In genomic region chrX:15746651-15747050, GRCh38 we compare ENCODE assay signal across 7 cellular contexts. TPM values are rescaled to one million over a fixed set of nuclear protein-coding genes. Genes with fewer than 3 reads are reported as not detected.
DNase-seq lines count a peak whose midpoint lies in the region; ATAC-seq and TF ChIP-seq lines count a peak whose summit lies in the region.
"Not testable (repeated sequence)": the region's sequence is repeated elsewhere in the genome, so short reads cannot be mapped to it uniquely, and the experiment has no call there.

No MANE protein-coding gene starts in this region.

- peak overlapping the region; percentile 24 for H3K4me2 ChIP-seq in hepatocyte

- not testable (repeated sequence) for H3K9ac ChIP-seq in HUES48 (ENCODE audit: low read depth, low read length)

- H3K4me3 ChIP-seq in CD4-positive, alpha-beta memory T cell (ENCODE audit: low read length in 2 of 2); HUES48 (ENCODE audit: low read depth, low read length); hepatocyte; naive thymus-derived CD4-positive, alpha-beta T cell (ENCODE audit: low read length): not testable (repeated sequence)

- not testable (repeated sequence) for TF ChIP-seq CTCF in hepatocyte (IDR thresholded peaks at IDR 0.05; ENCODE audit: poor library complexity)

- not testable (repeated sequence) for DNase-seq in CD4-positive, alpha-beta memory T cell; T-helper 17 cell; activated naive CD8-positive, alpha-beta T cell treated with anti-CD3 and anti-CD28 coated beads for 36 hours; hepatocyte (ENCODE audit: low spot score); naive thymus-derived CD4-positive, alpha-beta T cell; stimulated activated effector memory CD8-positive, alpha-beta T cell treated with anti-CD3 and anti-CD28 coated beads, Interleukin-12 subunit alpha, Interleukin-12 subunit beta, amount 100 ng/mL, for 72 hours (ENCODE audit: low spot score in 2 of 2)

- H3K27ac ChIP-seq in CD4-positive, alpha-beta memory T cell (ENCODE audit: low read depth, low read length); hepatocyte; naive thymus-derived CD4-positive, alpha-beta T cell (ENCODE audit: low read depth, low read length): not testable (repeated sequence)
- H3K27ac ChIP-seq in HUES48 (ENCODE audit: low read depth, low read length), result peak overlapping the region; percentile 18

- not testable (repeated sequence) for H4K20me1 ChIP-seq in hepatocyte (ENCODE audit: insufficient read depth, poor library complexity, severe bottlenecking)

- H2AFZ ChIP-seq in hepatocyte, result not testable (repeated sequence)

- H3K4me1 ChIP-seq in CD4-positive, alpha-beta memory T cell (ENCODE audit: insufficient read depth, low read length), result peaks cover 72% of the 10 kb centered on the region
- H3K4me1 ChIP-seq in HUES48 (ENCODE audit: control insufficient read depth, insufficient read depth, low read length) (peaks cover 39% of the 10 kb centered on the region), hepatocyte (ENCODE audit: insufficient read depth) (peaks cover 28% of the 10 kb centered on the region)
- H3K4me1 ChIP-seq in naive thymus-derived CD4-positive, alpha-beta T cell (ENCODE audit: control insufficient read depth in 2 of 2, insufficient read depth in 2 of 2, low read length in 2 of 2), result peaks cover 32 to 34% of the 10 kb centered on the region in 2 donors

- H3K9me3 ChIP-seq in CD4-positive, alpha-beta memory T cell (ENCODE audit: control insufficient read depth in 1 of 2, low read length in 2 of 2); HUES48 (ENCODE audit: control insufficient read depth, insufficient read depth, low read length); T-helper 17 cell (ENCODE audit: control insufficient read depth, low read length, poor library complexity, severe bottlenecking); hepatocyte (ENCODE audit: low read depth); naive thymus-derived CD4-positive, alpha-beta T cell (ENCODE audit: control insufficient read depth in 2 of 3, low read length in 3 of 3): not testable (repeated sequence)

- peak overlapping the region in 3 of 8 donors; percentile 17 to 48 (median 24) for H3K4me3 Mint-ChIP-seq in CD4-positive, alpha-beta memory T cell
- peak overlapping the region; percentile 3 for H3K4me3 Mint-ChIP-seq in T-helper 17 cell
- H3K4me3 Mint-ChIP-seq in activated naive CD8-positive, alpha-beta T cell treated with anti-CD3 and anti-CD28 coated beads for 36 hours; stimulated activated effector memory CD8-positive, alpha-beta T cell treated with anti-CD3 and anti-CD28 coated beads, Interleukin-12 subunit alpha, Interleukin-12 subunit beta, amount 100 ng/mL, for 72 hours: not testable (repeated sequence)
- peak overlapping the region in 2 of 10 donors; percentile 18 to 27 for H3K4me3 Mint-ChIP-seq in naive thymus-derived CD4-positive, alpha-beta T cell

- H3K9me3 Mint-ChIP-seq in CD4-positive, alpha-beta memory T cell; activated naive CD8-positive, alpha-beta T cell treated with anti-CD3 and anti-CD28 coated beads for 36 hours; naive thymus-derived CD4-positive, alpha-beta T cell; stimulated activated effector memory CD8-positive, alpha-beta T cell treated with anti-CD3 and anti-CD28 coated beads, Interleukin-12 subunit alpha, Interleukin-12 subunit beta, amount 100 ng/mL, for 72 hours: not testable (repeated sequence)

- H3K36me3 ChIP-seq in CD4-positive, alpha-beta memory T cell (ENCODE audit: insufficient read depth, low read length); HUES48 (ENCODE audit: control insufficient read depth, insufficient read depth, low read length); hepatocyte (replicated peaks; ENCODE audit: insufficient read depth, low read depth); naive thymus-derived CD4-positive, alpha-beta T cell (ENCODE audit: control insufficient read depth in 2 of 3, insufficient read depth in 3 of 3, low read length in 3 of 3): not testable (repeated sequence)

- H3K27ac Mint-ChIP-seq in CD4-positive, alpha-beta memory T cell, result peak overlapping the region; percentile 38 to 91 (median 78)
- peak overlapping the region; percentile 83 for H3K27ac Mint-ChIP-seq in T-helper 17 cell
- peak overlapping the region; percentile 20 for H3K27ac Mint-ChIP-seq in activated naive CD8-positive, alpha-beta T cell treated with anti-CD3 and anti-CD28 coated beads for 36 hours
- peak overlapping the region in 8 of 9 donors; percentile 46 to 98 (median 77) for H3K27ac Mint-ChIP-seq in naive thymus-derived CD4-positive, alpha-beta T cell
- H3K27ac Mint-ChIP-seq in stimulated activated effector memory CD8-positive, alpha-beta T cell treated with anti-CD3 and anti-CD28 coated beads, Interleukin-12 subunit alpha, Interleukin-12 subunit beta, amount 100 ng/mL, for 72 hours, result peak overlapping the region; percentile 68

- H3K9me2 ChIP-seq in hepatocyte (replicated peaks; ENCODE audit: insufficient read depth), result not testable (repeated sequence)

- WGBS in hepatocyte (ENCODE audit: low lambda C conversion rate, missing lambda C conversion rate), result 61% methylated on average over 6 of the region's 6 CpGs

- H3K27me3 Mint-ChIP-seq in CD4-positive, alpha-beta memory T cell; T-helper 17 cell; activated naive CD8-positive, alpha-beta T cell treated with anti-CD3 and anti-CD28 coated beads for 36 hours; naive thymus-derived CD4-positive, alpha-beta T cell: not testable (repeated sequence)

- H3K4me1 Mint-ChIP-seq in CD4-positive, alpha-beta memory T cell, result peaks cover 68 to 97% (median 85%) of the 10 kb centered on the region in 4 donors
- peaks cover 42% of the 10 kb centered on the region for H3K4me1 Mint-ChIP-seq in T-helper 17 cell
- peaks cover 45% of the 10 kb centered on the region for H3K4me1 Mint-ChIP-seq in activated naive CD8-positive, alpha-beta T cell treated with anti-CD3 and anti-CD28 coated beads for 36 hours
- peaks cover 43 to 97% (median 86%) of the 10 kb centered on the region in 7 donors for H3K4me1 Mint-ChIP-seq in naive thymus-derived CD4-positive, alpha-beta T cell
- H3K4me1 Mint-ChIP-seq in stimulated activated effector memory CD8-positive, alpha-beta T cell treated with anti-CD3 and anti-CD28 coated beads, Interleukin-12 subunit alpha, Interleukin-12 subunit beta, amount 100 ng/mL, for 72 hours, result peaks cover 70% of the 10 kb centered on the region

- CTCF ChIA-PET in CD4-positive, alpha-beta memory T cell (lab: Charles Lee; ENCODE audit: partially characterized antibody), result not testable (repeated sequence)
- CTCF ChIA-PET in naive thymus-derived CD4-positive, alpha-beta T cell (lab: Charles Lee), result interaction anchor here (1.0 to 1.9 kb wide), 2 partner anchors 8 to 12 kb away, joined by 3 to 9 read pairs; partner anchors contain the start of gene CA5B

- intact Hi-C loops in CD4-positive, alpha-beta memory T cell (cut with micrococcal nuclease); naive thymus-derived CD4-positive, alpha-beta T cell (cut with micrococcal nuclease): not testable (repeated sequence)

- not testable (repeated sequence) for H3K27me3 ChIP-seq in CD4-positive, alpha-beta memory T cell (ENCODE audit: insufficient read depth, low read length); HUES48 (ENCODE audit: control insufficient read depth, insufficient read depth, low read length); hepatocyte; naive thymus-derived CD4-positive, alpha-beta T cell (ENCODE audit: control insufficient read depth in 2 of 2, insufficient read depth in 2 of 2, low read length in 2 of 2)

- not testable (repeated sequence) for H3K79me2 ChIP-seq in hepatocyte

- ATAC-seq in T-helper 17 cell; naive thymus-derived CD4-positive, alpha-beta T cell; stimulated activated effector memory CD8-positive, alpha-beta T cell treated with anti-CD3 and anti-CD28 coated beads, Interleukin-12 subunit alpha, Interleukin-12 subunit beta, amount 100 ng/mL, for 72 hours: not testable (repeated sequence)

- peaks cover 53 to 73% of the 10 kb centered on the region in 2 donors for H3K36me3 Mint-ChIP-seq in CD4-positive, alpha-beta memory T cell
- H3K36me3 Mint-ChIP-seq in T-helper 17 cell (ENCODE audit: low read depth), result peaks cover 11% of the 10 kb centered on the region
- peaks cover 37% of the 10 kb centered on the region for H3K36me3 Mint-ChIP-seq in activated naive CD8-positive, alpha-beta T cell treated with anti-CD3 and anti-CD28 coated beads for 36 hours
- H3K36me3 Mint-ChIP-seq in naive thymus-derived CD4-positive, alpha-beta T cell, result peaks cover 7 to 62% (median 44%) of the 10 kb centered on the region in 5 donors
- peaks cover 25% of the 10 kb centered on the region for H3K36me3 Mint-ChIP-seq in stimulated activated effector memory CD8-positive, alpha-beta T cell treated with anti-CD3 and anti-CD28 coated beads, Interleukin-12 subunit alpha, Interleukin-12 subunit beta, amount 100 ng/mL, for 72 hours

- POLR2A ChIA-PET in CD4-positive, alpha-beta memory T cell (lab: Charles Lee; ENCODE audit: partially characterized antibody), result not testable (repeated sequence)
- POLR2A ChIA-PET in naive thymus-derived CD4-positive, alpha-beta T cell (lab: Charles Lee), result interaction anchor here (0.7 to 10.4 kb wide), 2 partner anchors 8 to 12 kb away, joined by 3 to 162 read pairs; partner anchors contain the start of gene CA5B

RNA-seq across cellular contexts. Expression of gene CA5B, which starts 8.6 kb away (rescaled TPM):
- 10 to 100 TPM; 45.7 to 54.5 TPM for total RNA-seq in CD4-positive, alpha-beta memory T cell
- polyA plus RNA-seq in CD4-positive, alpha-beta memory T cell, result 100 to 1,000 TPM in 1 of 2 donors, 10 to 100 TPM in 1; 89.2 to 164 TPM
- total RNA-seq in T-helper 17 cell (10 to 100 TPM; 59.2 to 82.2 TPM), hepatocyte (10.5 and 11.1 TPM in 2 replicates)
- total RNA-seq in activated naive CD8-positive, alpha-beta T cell treated with anti-CD3 and anti-CD28 coated beads for 36 hours, result 1 to 10 TPM; 5.4 to 5.9 TPM
- polyA plus RNA-seq in hepatocyte, result 6.8 and 7.7 TPM in 2 replicates
- total RNA-seq in naive thymus-derived CD4-positive, alpha-beta T cell, result 10 to 100 TPM; 16.4 to 64.6 (median 39.5) TPM
- 10 to 100 TPM; 55.8 to 63.5 TPM for polyA plus RNA-seq in naive thymus-derived CD4-positive, alpha-beta T cell

RNA-seq across cellular contexts. Expression of gene ZRSR2, which starts 43.6 kb away (rescaled TPM):
- total RNA-seq in CD4-positive, alpha-beta memory T cell, result 10 to 100 TPM; 30.1 to 30.7 TPM
- 10 to 100 TPM; 19.5 to 42.2 TPM for polyA plus RNA-seq in CD4-positive, alpha-beta memory T cell
- total RNA-seq in T-helper 17 cell (10 to 100 TPM; 18.5 to 19.6 TPM), hepatocyte (8.1 and 11.0 TPM in 2 replicates)
- 10 to 100 TPM; 11.2 to 12.5 TPM for total RNA-seq in activated naive CD8-positive, alpha-beta T cell treated with anti-CD3 and anti-CD28 coated beads for 36 hours
- polyA plus RNA-seq in hepatocyte, result 15.7 and 24.0 TPM in 2 replicates
- 10 to 100 TPM; 20.8 to 31.7 (median 25.4) TPM for total RNA-seq in naive thymus-derived CD4-positive, alpha-beta T cell
- 10 to 100 TPM; 24.7 to 46.0 TPM for polyA plus RNA-seq in naive thymus-derived CD4-positive, alpha-beta T cell

Comparison
In these comparisons a context has a peak if more than half of its experiments do, and no peak if none do; other contexts are left out.
1. H3K27ac Mint-ChIP-seq: peak in every context shown above with its lines; median percentile 83 in T-helper 17 cell; 78 in CD4-positive, alpha-beta memory T cell; 77 in naive thymus-derived CD4-positive, alpha-beta T cell; 68 in stimulated activated effector memory CD8-positive, alpha-beta T cell treated with anti-CD3 and anti-CD28 coated beads, Interleukin-12 subunit alpha, Interleukin-12 subunit beta, amount 100 ng/mL, for 72 hours; 20 in activated naive CD8-positive, alpha-beta T cell treated with anti-CD3 and anti-CD28 coated beads for 36 hours.